29 cellular contexts compared by ENCODE assay signal in the genomic region with DNA sequence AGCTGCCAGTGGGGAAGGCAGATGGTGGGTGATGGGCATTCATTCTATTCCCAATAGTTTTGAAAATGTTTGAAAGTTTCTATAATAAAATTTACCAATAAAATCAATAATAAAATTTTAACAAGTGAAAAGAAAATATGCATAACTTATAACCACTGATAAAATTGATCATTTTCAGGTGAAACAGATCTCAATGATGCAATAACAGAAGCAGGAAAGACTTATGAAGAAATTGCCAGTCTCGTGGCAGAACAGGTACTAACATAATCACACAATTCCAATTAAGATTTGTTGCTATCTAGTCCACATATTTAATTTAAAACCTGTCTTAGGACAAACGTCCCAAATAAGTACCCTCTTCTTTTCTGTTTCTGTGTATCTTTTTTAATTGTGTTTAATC.
"Had no signal": no experiment of that assay in that cellular context is flagged by ENCODE, and none has a peak within 500 bp of the region (broad histone marks: within the 10 kb centered on the region; RNA-seq: fewer than 3 reads in every experiment).

No MANE protein-coding gene starts in this region.

- H3K4me1 ChIP-seq: adrenal gland, esophagus muscularis mucosa, foreskin keratinocyte, gastroesophageal sphincter had no signal

- H3K79me2 ChIP-seq: hepatocyte had no signal

- H3K27ac Mint-ChIP-seq: activated CD8-positive, alpha-beta T cell treated with anti-CD3 and anti-CD28 coated beads for 36 hours; activated naive CD4-positive, alpha-beta T cell treated with anti-CD3 and anti-CD28 coated beads, Interleukin-2, amount 10 ng/mL, durations not matched to agents 7 days and 5 days; activated T-helper 2 cell treated with anti-CD3 and anti-CD28 coated beads, Interferon-gamma antibody, Interleukin-2, Interleukin-4, amounts not matched to agents 10 μg/mL and 5 μg/mL and 100 μg/mL, durations not matched to agents 14 hours and 24 hours and 36 hours; dendritic cell treated with granulocyte-macrophage colony-stimulating factor and Interleukin-4, amounts not matched to agents 40 ng/mL and 50 ng/mL, for 4 days; endodermal cell had no signal

- H3K9me3 ChIP-seq: adrenal gland, body of pancreas, esophagus muscularis mucosa, gastroesophageal sphincter, heart right ventricle had no signal

- H2AFZ ChIP-seq: hepatocyte had no signal

- H3K9me3 Mint-ChIP-seq: activated CD8-positive, alpha-beta T cell treated with anti-CD3 and anti-CD28 coated beads for 36 hours; activated naive CD4-positive, alpha-beta T cell treated with anti-CD3 and anti-CD28 coated beads, Interleukin-2, amount 10 ng/mL, durations not matched to agents 7 days and 5 days; activated naive CD4-positive, alpha-beta T cell treated with anti-CD3 and anti-CD28 coated beads, Interleukin-2, amount 50 U/mL, for 72 hours; activated T-helper 2 cell treated with anti-CD3 and anti-CD28 coated beads, Interferon-gamma antibody, Interleukin-2, Interleukin-4, amounts not matched to agents 10 μg/mL and 5 μg/mL and 100 μg/mL, durations not matched to agents 14 hours and 24 hours and 36 hours; dendritic cell treated with granulocyte-macrophage colony-stimulating factor and Interleukin-4, amounts not matched to agents 40 ng/mL and 50 ng/mL, for 4 days; endodermal cell had no signal

- H3K4me3 ChIP-seq: adrenal gland, body of pancreas, coronary artery, dorsolateral prefrontal cortex, esophagus muscularis mucosa, gastroesophageal sphincter, heart right ventricle, hepatocyte had no signal

- DNase-seq: activated CD4-positive, alpha-beta T cell treated with anti-CD3 and anti-CD28 coated beads for 48 hours; activated CD4-positive, alpha-beta T cell treated with anti-CD3 and anti-CD28 coated beads, Interleukin-2, amount 50 U/mL, for 1 hour; activated CD4-positive, alpha-beta T cell treated with anti-CD3 and anti-CD28 coated beads, Interleukin-2, amount 50 U/mL, for 48 hours; activated CD4-positive, CD25-positive, alpha-beta regulatory T cell; activated CD4-positive, CD25-positive, alpha-beta regulatory T cell treated with anti-CD3 and anti-CD28 coated beads, Interleukin-2, amount 50 U/mL, for 72 hours; activated CD8-positive, alpha-beta memory T cell treated with anti-CD3 and anti-CD28 coated beads for 24 hours; activated CD8-positive, alpha-beta T cell treated with anti-CD3 and anti-CD28 coated beads for 36 hours; activated effector memory CD4-positive, alpha-beta T cell treated with anti-CD3 and anti-CD28 coated beads, Interleukin-2, amount 50 U/mL, for 16 hours; activated naive CD4-positive, alpha-beta T cell treated with anti-CD3 and anti-CD28 coated beads, Interleukin-2, amount 10 ng/mL, durations not matched to agents 7 days and 5 days; activated T-cell treated with anti-CD3 and anti-CD28 coated beads, Interleukin-2, amount 50 U/mL, for 48 hours; adrenal gland; amygdala; aorta; body of pancreas; central memory CD4-positive, alpha-beta T cell; dorsolateral prefrontal cortex; effector memory CD4-positive, alpha-beta T cell; endodermal cell; erythroblast; foreskin keratinocyte; heart right ventricle; T-helper 1 cell had no signal

- H3K27ac ChIP-seq: adrenal gland, body of pancreas, coronary artery, esophagus muscularis mucosa, foreskin keratinocyte, gastroesophageal sphincter, heart right ventricle, hepatocyte had no signal

- ATAC-seq: activated CD8-positive, alpha-beta T cell treated with anti-CD3 and anti-CD28 coated beads for 36 hours; activated naive CD4-positive, alpha-beta T cell treated with anti-CD3 and anti-CD28 coated beads, Interleukin-2, amount 50 U/mL, for 72 hours; body of pancreas; foreskin keratinocyte; gastroesophageal sphincter; heart right ventricle had no signal

- H3K27me3 Mint-ChIP-seq: activated CD8-positive, alpha-beta T cell treated with anti-CD3 and anti-CD28 coated beads for 36 hours; activated naive CD4-positive, alpha-beta T cell treated with anti-CD3 and anti-CD28 coated beads, Interleukin-2, amount 10 ng/mL, durations not matched to agents 7 days and 5 days; dendritic cell treated with granulocyte-macrophage colony-stimulating factor and Interleukin-4, amounts not matched to agents 40 ng/mL and 50 ng/mL, for 4 days had no signal

- H3K27me3 ChIP-seq: adrenal gland, body of pancreas, dorsolateral prefrontal cortex, esophagus muscularis mucosa, foreskin keratinocyte, gastroesophageal sphincter, heart right ventricle, hepatocyte had no signal

- H3K4me2 ChIP-seq: hepatocyte had no signal

- H3K4me3 Mint-ChIP-seq: activated CD8-positive, alpha-beta T cell treated with anti-CD3 and anti-CD28 coated beads for 36 hours; activated naive CD4-positive, alpha-beta T cell treated with anti-CD3 and anti-CD28 coated beads, Interleukin-2, amount 10 ng/mL, durations not matched to agents 7 days and 5 days; dendritic cell treated with granulocyte-macrophage colony-stimulating factor and Interleukin-4, amounts not matched to agents 40 ng/mL and 50 ng/mL, for 4 days; endodermal cell had no signal
